ENCODE assay signal across 8 cellular contexts in the genomic region with DNA sequence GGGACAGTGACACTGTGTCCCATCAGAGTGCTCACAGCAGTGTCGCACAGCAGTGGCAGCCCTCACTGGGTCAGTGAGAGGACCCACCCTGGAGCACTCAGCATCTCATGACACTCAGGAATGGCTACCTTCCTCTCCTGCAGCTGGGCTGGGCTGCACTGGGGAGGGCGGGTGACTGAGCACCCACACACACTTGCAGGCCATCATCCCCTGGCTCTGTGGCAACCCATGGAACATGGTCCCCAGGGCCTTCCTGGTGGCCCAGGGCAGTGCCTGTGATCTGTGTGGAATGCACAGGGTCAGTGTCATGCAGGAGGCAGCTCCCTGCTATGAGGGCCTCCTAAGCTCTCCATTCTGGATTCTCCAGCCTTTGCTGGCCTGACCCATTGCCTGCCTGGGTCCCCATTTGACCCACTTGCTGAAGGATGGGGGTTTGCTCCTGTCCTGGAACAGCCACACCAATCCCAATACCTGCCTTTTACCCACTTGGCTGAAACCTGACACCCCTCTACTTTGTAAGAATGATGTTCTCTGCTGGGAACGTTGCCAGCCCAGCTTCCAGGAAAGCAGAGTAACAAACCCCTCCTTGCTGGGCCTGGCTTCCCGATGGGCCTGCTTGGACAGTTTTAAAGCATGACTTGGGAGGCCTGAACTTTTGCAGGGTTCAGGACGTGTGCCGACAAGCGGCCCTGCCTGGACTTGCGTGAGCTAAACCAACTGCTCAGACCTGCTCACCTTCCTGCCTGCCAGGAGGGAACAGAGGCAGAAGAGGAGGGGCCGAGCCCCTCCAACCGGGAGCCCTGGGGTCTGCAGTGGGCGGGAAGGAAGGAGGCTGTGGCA. TPM values are rescaled to one million over a fixed set of nuclear protein-coding genes. Genes with fewer than 3 reads are reported as not detected.
DNase-seq lines count a peak whose midpoint lies in the region; ATAC-seq and TF ChIP-seq lines count a peak whose summit lies in the region.
"Had no signal": no experiment of that assay in that cellular context is flagged by ENCODE, and none has a peak within 500 bp of the region (broad histone marks: within the 10 kb centered on the region; RNA-seq: fewer than 3 reads in every experiment).

No MANE protein-coding gene starts in this region.

- H3K4me2 ChIP-seq in OCI-LY3 (ENCODE audit: low read length) = peak overlapping the region; percentile 41

- ATAC-seq in stimulated activated naive CD8-positive, alpha-beta T cell treated with anti-CD3 and anti-CD28 coated beads, Interleukin-15, amount 100 ng/mL, for 72 hours = no peak
- no peak for ATAC-seq in HG02642 (IDR thresholded peaks at IDR 0.05; ENCODE audit: poor library complexity, unreplicated experiment)

- H3K9me3 ChIP-seq in OCI-LY3 (ENCODE audit: insufficient read depth, low read length) = no peaks in the 10 kb centered on the region

- H3K4me3 Mint-ChIP-seq in stimulated activated naive CD8-positive, alpha-beta T cell treated with anti-CD3 and anti-CD28 coated beads, Interleukin-15, amount 100 ng/mL, for 72 hours = no peak overlapping the region

- peaks cover 41% of the 10 kb centered on the region for H3K4me1 ChIP-seq in OCI-LY3 (ENCODE audit: low read length)

- no peak overlapping the region for H3K4me3 ChIP-seq in OCI-LY3 (ENCODE audit: low read length)

- H3K36me3 ChIP-seq in OCI-LY3 (replicated peaks; ENCODE audit: low read depth, low read length) = no peaks in the 10 kb centered on the region

- no peaks in the 10 kb centered on the region for H3K9me3 Mint-ChIP-seq in stimulated activated naive CD8-positive, alpha-beta T cell treated with anti-CD3 and anti-CD28 coated beads, Interleukin-15, amount 100 ng/mL, for 72 hours
- H3K9me3 Mint-ChIP-seq: activated B cell treated with CpG ODN at 0.5 μM for 24 hours had no signal

- DNase-seq in HT1080 (ENCODE audit: low read depth) (peak; percentile 77), fibroblast of gingiva (ENCODE audit: low read depth) (peak; percentile 97), non-pigmented ciliary epithelial cell (ENCODE audit: low read depth) (peak; percentile 73), GDM1 (lab: John Stamatoyannopoulos, UW) (no peak)
- DNase-seq in stimulated activated naive CD8-positive, alpha-beta T cell treated with anti-CD3 and anti-CD28 coated beads, Interleukin-15, amount 100 ng/mL, for 72 hours = no peak
- DNase-seq: activated B cell treated with CpG ODN at 0.5 μM for 24 hours had no signal

- peaks cover 100% of the 10 kb centered on the region for H4K20me1 ChIP-seq in OCI-LY3 (ENCODE audit: insufficient read depth, low read length)

- H3K4me1 Mint-ChIP-seq in stimulated activated naive CD8-positive, alpha-beta T cell treated with anti-CD3 and anti-CD28 coated beads, Interleukin-15, amount 100 ng/mL, for 72 hours = peaks cover 15% of the 10 kb centered on the region

- no peak overlapping the region for H2AFZ ChIP-seq in OCI-LY3 (ENCODE audit: low read depth, low read length)

- no peaks in the 10 kb centered on the region for H3K27me3 ChIP-seq in OCI-LY3 (ENCODE audit: low read depth, low read length)

- TF ChIP-seq CTCF in OCI-LY3 (IDR thresholded peaks at IDR 0.05; ENCODE audit: low read depth, low read length) = no peak

- no peak overlapping the region for H3K27ac Mint-ChIP-seq in stimulated activated naive CD8-positive, alpha-beta T cell treated with anti-CD3 and anti-CD28 coated beads, Interleukin-15, amount 100 ng/mL, for 72 hours
- H3K27ac Mint-ChIP-seq: activated B cell treated with CpG ODN at 0.5 μM for 24 hours had no signal

- H3K27me3 Mint-ChIP-seq in stimulated activated naive CD8-positive, alpha-beta T cell treated with anti-CD3 and anti-CD28 coated beads, Interleukin-15, amount 100 ng/mL, for 72 hours = no peaks in the 10 kb centered on the region
- H3K27me3 Mint-ChIP-seq: activated B cell treated with CpG ODN at 0.5 μM for 24 hours had no signal

- no peak overlapping the region for H3K9ac ChIP-seq in OCI-LY3 (ENCODE audit: low read length)

- no peak overlapping the region for H3K27ac ChIP-seq in OCI-LY3 (ENCODE audit: low read length)

- peaks cover 77% of the 10 kb centered on the region for H3K79me2 ChIP-seq in OCI-LY3 (ENCODE audit: low read length)

RNA-seq across cellular contexts. Expression of a gene that starts 13.7 kb away (rescaled TPM):
- total RNA-seq in HT1080 (2014; rRNA removed; shearing (Covaris generic)) = 26.7 and 29.0 TPM in 2 replicates
- polyA plus RNA-seq in HT1080 (2015; cell fraction: cytosol; rRNA removed) = 12.5 and 14.8 TPM in 2 replicates
- polyA plus RNA-seq in HT1080 (2015; cell fraction: nucleus; rRNA removed) = 7.5 and 7.9 TPM in 2 replicates

Comparison
In these comparisons a context has a peak if more than half of its experiments do, and no peak if none do; other contexts are left out.
1. DNase-seq: peak in HT1080 (single experiment), fibroblast of gingiva (single experiment) and non-pigmented ciliary epithelial cell (single experiment); none in stimulated activated naive CD8-positive, alpha-beta T cell treated with anti-CD3 and anti-CD28 coated beads, Interleukin-15, amount 100 ng/mL, for 72 hours (0 of 2) and GDM1 (single experiment).